ENCODE assay signal across 8 cellular contexts in the genomic region with DNA sequence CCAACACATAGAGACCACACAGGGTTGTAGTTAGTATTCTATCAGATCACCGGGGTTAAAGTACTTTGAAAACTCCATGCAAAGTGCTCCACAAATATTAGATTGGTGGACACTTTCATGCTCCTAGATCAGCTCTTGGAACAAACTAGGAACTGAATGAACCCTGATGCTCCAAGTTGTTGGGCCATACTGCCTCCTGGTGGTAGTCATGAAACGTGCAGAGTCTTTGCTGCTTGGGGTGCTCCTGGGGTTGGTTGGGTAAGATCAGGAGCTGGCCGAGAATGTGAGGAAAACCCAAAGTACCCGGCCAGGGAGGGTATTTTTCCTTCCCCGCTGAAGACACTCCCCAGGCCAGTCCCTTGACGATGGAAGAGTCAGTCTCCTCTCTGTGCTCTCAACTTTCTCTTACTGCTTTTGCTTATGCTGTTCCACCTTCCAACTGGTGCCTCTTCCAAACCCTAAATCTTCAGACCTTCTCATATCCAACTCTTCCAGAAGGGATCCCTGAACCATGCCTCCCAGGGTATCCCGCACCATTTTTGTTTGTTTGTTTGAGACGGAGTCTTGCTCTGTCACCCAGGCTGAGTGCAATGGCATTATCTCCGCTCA. TPM values are rescaled to one million over a fixed set of nuclear protein-coding genes. Genes with fewer than 3 reads are reported as not detected.
DNase-seq lines count a peak whose midpoint lies in the region; FAIRE-seq and TF ChIP-seq lines count a peak whose summit lies in the region.

No MANE protein-coding gene starts in this region.

- H3K4me3 Mint-ChIP-seq in activated CD4-positive, alpha-beta T cell treated with anti-CD3 and anti-CD28 coated beads, Interleukin-2, amount 10 ng/mL, durations not matched to agents 24 days and 14 days: no peak overlapping the region

- H3K36me3 ChIP-seq in A673 (ENCODE audit: insufficient read depth, low read length, poor library complexity, severe bottlenecking) (no peaks in the 10 kb centered on the region), liver (ENCODE audit: control insufficient read depth in 4 of 4, insufficient read depth in 3 of 4, low read depth in 1 of 4, low read length in 3 of 4) (no peaks in the 10 kb centered on the region)

- 32% methylated on average over 9 of the region's 9 CpGs for WGBS in liver

- TF ChIP-seq POLR2A in GM12892 (IDR thresholded peaks at IDR 0.05; ENCODE audit: low read depth, low read length): no peak

- BruUV-seq in A673 (replicated peaks; lab: Mats Ljungman, UMichigan): no TSS peak

- peak; percentile 97 to 99 for TF ChIP-seq RAD21 in liver (IDR thresholded peaks at IDR 0.05)

- H3K4me3 ChIP-seq in A673 (ENCODE audit: low read depth, low read length, poor library complexity, severe bottlenecking): no peak overlapping the region
- no peak overlapping the region for H3K4me3 ChIP-seq in liver (ENCODE audit: low read depth in 1 of 3, low read length in 3 of 3)

- intact Hi-C loops in A673 (cut with micrococcal nuclease; ENCODE audit: unreplicated experiment): loop anchor here (1.0 to 5.0 kb wide), 4 partner anchors 157 to 407 kb away; partner anchors contain the start of genes CNNM2 and CYP17A1
- intact Hi-C loops in activated CD4-positive, alpha-beta T cell treated with anti-CD3 and anti-CD28 coated beads, Interleukin-2, amount 10 ng/mL, durations not matched to agents 24 days and 14 days (cut with micrococcal nuclease): loop anchor here (1.0 to 10.0 kb wide), 4 partner anchors 150 to 409 kb away; no protein-coding TSS in a partner anchor
- intact Hi-C loops in posterior vena cava (cut with DNase I): loop anchor here (10.0 kb wide), 3 partner anchors 50 to 330 kb away; partner anchors contain the start of genes CNNM2 (in 1 of the 2) and NT5C2 (in 1 of the 2)

- H3K9me3 ChIP-seq in A673 (ENCODE audit: low read depth, low read length, poor library complexity, severe bottlenecking) (no peaks in the 10 kb centered on the region), liver (ENCODE audit: control insufficient read depth in 4 of 4, low read length in 3 of 4) (no peaks in the 10 kb centered on the region)

- POLR2A ChIA-PET in A673 (lab: Charles Lee; ENCODE audit: low non-redundant PET): no interaction called here

- H3K27ac Mint-ChIP-seq in activated CD4-positive, alpha-beta T cell treated with anti-CD3 and anti-CD28 coated beads, Interleukin-2, amount 10 ng/mL, durations not matched to agents 24 days and 14 days: no peak overlapping the region

- H3K4me1 ChIP-seq in A673 (ENCODE audit: insufficient read depth, low read length, poor library complexity, severe bottlenecking): no peaks in the 10 kb centered on the region
- peaks cover 0 to 3% (median 0%) of the 10 kb centered on the region in 4 donors for H3K4me1 ChIP-seq in liver (ENCODE audit: control insufficient read depth in 4 of 4, insufficient read depth in 4 of 4, low read length in 3 of 4)

- no peaks in the 10 kb centered on the region for H3K27me3 ChIP-seq in A673 (replicated peaks; ENCODE audit: insufficient read depth, low read depth, low read length, poor library complexity)
- no peaks in the 10 kb centered on the region for H3K27me3 ChIP-seq in liver (ENCODE audit: control insufficient read depth in 4 of 4, insufficient read depth in 4 of 4, low read length in 3 of 4)

- TF ChIP-seq CTCF in A673 (conservative IDR thresholded peaks at IDR 0.05; ENCODE audit: low read depth, low read length) (peak; percentile 86), liver (IDR thresholded peaks at IDR 0.05; ENCODE audit: low read depth, low read length, missing input control) (peak; percentile 92)

- CTCF ChIA-PET in A673 (lab: Charles Lee): interaction anchor here (0.5 to 1.1 kb wide), 12 partner anchors 10 to 507 kb away, joined by 3 to 22 read pairs (median 4); partner anchors contain the start of gene CNNM2

- H3K36me3 Mint-ChIP-seq in activated CD4-positive, alpha-beta T cell treated with anti-CD3 and anti-CD28 coated beads, Interleukin-2, amount 10 ng/mL, durations not matched to agents 24 days and 14 days (ENCODE audit: low read depth): no peaks in the 10 kb centered on the region

- H3K9me3 Mint-ChIP-seq in activated CD4-positive, alpha-beta T cell treated with anti-CD3 and anti-CD28 coated beads, Interleukin-2, amount 10 ng/mL, durations not matched to agents 24 days and 14 days: no peaks in the 10 kb centered on the region

- peaks cover 18% of the 10 kb centered on the region for H3K27me3 Mint-ChIP-seq in activated CD4-positive, alpha-beta T cell treated with anti-CD3 and anti-CD28 coated beads, Interleukin-2, amount 10 ng/mL, durations not matched to agents 24 days and 14 days

- peaks cover 19% of the 10 kb centered on the region for H3K4me1 Mint-ChIP-seq in activated CD4-positive, alpha-beta T cell treated with anti-CD3 and anti-CD28 coated beads, Interleukin-2, amount 10 ng/mL, durations not matched to agents 24 days and 14 days

- no peak overlapping the region for H3K9ac ChIP-seq in liver (ENCODE audit: low read depth in 1 of 2, low read length in 2 of 2)

- H3K27ac ChIP-seq in A673 (ENCODE audit: low read depth, low read length, poor library complexity, severe bottlenecking) (no peak overlapping the region), liver (ENCODE audit: low read depth in 1 of 2, low read length in 2 of 2) (no peak overlapping the region)

- peak; percentile 82 for DNase-seq in A673 (ENCODE audit: low spot score)
- DNase-seq in GM12892 (ENCODE audit: insufficient read length): peak; percentile 61
- peak; percentile 5 for DNase-seq in NCI-H345 treated with DMSO at 0.1 percent for 48 hours (lab: John Stamatoyannopoulos, UW; ENCODE audit: unreplicated experiment)
- DNase-seq in activated CD4-positive, alpha-beta T cell treated with anti-CD3 and anti-CD28 coated beads, Interleukin-2, amount 10 ng/mL, durations not matched to agents 24 days and 14 days: peak; percentile 89
- peak; percentile 82 for DNase-seq in dedifferentiated amniotic fluid mesenchymal stem cell (ENCODE audit: extremely low spot score)
- peak; percentile 13 to 33 (median 24) for DNase-seq in stimulated activated CD4-positive, alpha-beta T cell treated with anti-CD3 and anti-CD28 coated beads, TNF-alpha, amount 100 ng/mL, for 4 hours (ENCODE audit: low read depth in 3 of 3)
- no peak for DNase-seq in posterior vena cava (ENCODE audit: low spot score)

- peak; percentile 89 for FAIRE-seq in GM12892 (lab: Jason Lieb, UNC)

TF ChIP-seq in liver, 16 proteins besides CTCF, POLR2A, EP300 and RAD21:
- peak in 1 of 2 donors; percentile 11 for TF ChIP-seq HNF4A (conservative IDR thresholded peaks at IDR 0.05)
- peak; percentile 28 to 53 for TF ChIP-seq RXRA (IDR thresholded peaks at IDR 0.05)
- TF ChIP-seq, protein P1, sequence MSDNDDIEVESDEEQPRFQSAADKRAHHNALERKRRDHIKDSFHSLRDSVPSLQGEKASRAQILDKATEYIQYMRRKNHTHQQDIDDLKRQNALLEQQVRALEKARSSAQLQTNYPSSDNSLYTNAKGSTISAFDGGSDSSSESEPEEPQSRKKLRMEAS (IDR thresholded peaks at IDR 0.05): no peak

RNA-seq across cellular contexts. Expression of gene RPEL1, which starts 0.9 kb away (rescaled TPM):
- total RNA-seq in A673 (2021) (not detected in 2 replicates), liver (not detected), posterior vena cava (not detected)
- polyA plus RNA-seq in GM12892 (2012; ENCODE audit: missing spikeins): 0.11 TPM
- total RNA-seq in activated CD4-positive, alpha-beta T cell treated with anti-CD3 and anti-CD28 coated beads, Interleukin-2, amount 10 ng/mL, durations not matched to agents 24 days and 14 days: not detected in 2 replicates
- polyA plus RNA-seq in liver: not detected

RNA-seq across cellular contexts. Expression of gene INA, which starts 32.2 kb away (rescaled TPM):
- total RNA-seq in A673 (2021) (14.1 and 16.2 TPM in 2 replicates), liver (not detected), posterior vena cava (under 1 TPM in 1 of 2 donors, not detected in 1; 0.10 TPM)
- polyA plus RNA-seq in GM12892 (2012; ENCODE audit: missing spikeins): 1.5 TPM
- 0.92 and 1.4 TPM in 2 replicates for total RNA-seq in activated CD4-positive, alpha-beta T cell treated with anti-CD3 and anti-CD28 coated beads, Interleukin-2, amount 10 ng/mL, durations not matched to agents 24 days and 14 days
- not detected for polyA plus RNA-seq in liver

RNA-seq across cellular contexts. Expression of gene NT5C2, which starts 51.7 kb away (rescaled TPM):
- 60.0 and 61.8 TPM in 2 replicates for total RNA-seq in A673 (2021)
- 31.0 TPM for polyA plus RNA-seq in GM12892 (2012; ENCODE audit: missing spikeins)
- total RNA-seq in activated CD4-positive, alpha-beta T cell treated with anti-CD3 and anti-CD28 coated beads, Interleukin-2, amount 10 ng/mL, durations not matched to agents 24 days and 14 days: 51.8 and 57.6 TPM in 2 replicates
- 10 to 100 TPM; 47.8 to 65.3 TPM for total RNA-seq in liver
- 10 to 100 TPM; 14.4 to 18.3 TPM for polyA plus RNA-seq in liver
- 10 to 100 TPM; 50.4 to 50.6 TPM for total RNA-seq in posterior vena cava
